Comparison of ENCODE assay signal across 6 cellular contexts in genomic region chr5:128116445-128116844, GRCh38.
"Had no signal": no experiment of that assay in that cellular context is flagged by ENCODE, and none has a peak within 500 bp of the region (broad histone marks: within the 10 kb centered on the region; RNA-seq: fewer than 3 reads in every experiment).

No MANE protein-coding gene starts in this region.

- FAIRE-seq: G401.6, GM12891, GM12892, GM18507 had no signal

- DNase-seq: GDM1, GF-D8 had no signal
